ENCODE assay signal across 8 cellular contexts in the genomic region with DNA sequence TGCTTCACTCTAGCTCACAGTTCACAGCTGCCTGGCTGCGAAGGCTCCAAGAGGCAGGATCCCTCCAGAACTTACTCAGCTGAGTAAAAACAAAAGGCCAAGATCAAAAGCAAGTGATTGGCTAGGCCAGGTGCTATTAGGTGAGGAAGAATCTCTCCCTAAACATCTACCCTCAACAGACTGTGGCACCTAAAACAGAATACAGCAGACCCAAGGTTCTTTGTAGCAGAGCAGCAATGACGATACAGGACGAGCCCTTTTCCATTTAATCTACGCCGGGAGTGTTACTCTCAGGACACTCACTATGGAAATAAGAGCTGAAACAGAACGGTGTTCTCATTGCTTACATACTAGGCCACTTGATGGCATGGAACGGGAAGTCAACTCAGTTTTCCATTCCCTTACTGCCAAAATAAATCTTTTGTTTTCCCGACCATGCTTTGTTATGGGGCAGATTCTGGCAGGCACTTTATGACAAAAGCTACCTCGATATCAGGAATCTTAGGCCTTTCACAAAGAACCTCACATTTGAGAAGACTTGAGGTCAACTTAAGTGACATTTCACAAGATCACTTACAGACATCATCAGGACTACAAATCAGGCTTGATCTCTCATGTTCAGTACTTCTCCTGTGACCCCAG. TPM values are rescaled to one million over a fixed set of nuclear protein-coding genes. Genes with fewer than 3 reads are reported as not detected.
DNase-seq lines count a peak whose midpoint lies in the region; ATAC-seq and FAIRE-seq lines count a peak whose summit lies in the region.

No MANE protein-coding gene starts in this region.

- H3K4me3 ChIP-seq in HUES64 (ENCODE audit: low read length) (peak overlapping the region; percentile 94), neuronal stem cell (ENCODE audit: low read length in 2 of 2) (peak overlapping the region; percentile 77 to 97)

- H4K8ac ChIP-seq in neuronal stem cell (ENCODE audit: low read depth, low read length), result no peak overlapping the region

- no peak overlapping the region for H2BK12ac ChIP-seq in neuronal stem cell (ENCODE audit: low read length)

- no peak overlapping the region for H2BK5ac ChIP-seq in neuronal stem cell (ENCODE audit: low read length)

- H2AK5ac ChIP-seq in neuronal stem cell (ENCODE audit: low read depth, low read length), result no peak overlapping the region

- 13% methylated on average over 9 of the region's 9 CpGs for WGBS in HUES64
- WGBS in neuronal stem cell (ENCODE audit: extremely low coverage in 2 of 2, insufficient read length in 2 of 2, insufficient replicate concordance in 1 of 2), 2 donors, result no CpG with 5 or more reads among the region's 9 CpGs

- H3K14ac ChIP-seq in neuronal stem cell (ENCODE audit: low read length), result no peak overlapping the region

- H3K27me3 ChIP-seq in HUES64 (ENCODE audit: insufficient read depth, low read length) (no peaks in the 10 kb centered on the region), neuronal stem cell (ENCODE audit: control insufficient read depth in 3 of 3, insufficient read depth in 3 of 3, low read depth in 1 of 3, low read length in 3 of 3) (no peaks in the 10 kb centered on the region)

- no peak overlapping the region for H3K18ac ChIP-seq in neuronal stem cell (ENCODE audit: low read length)

- H3K23ac ChIP-seq in neuronal stem cell (ENCODE audit: low read depth, low read length, poor library complexity), result no peak overlapping the region

- peak; percentile 4 for ATAC-seq in activated CD8-positive, alpha-beta T cell treated with anti-CD3 and anti-CD28 coated beads, Interleukin-2, amount 10 ng/mL, durations not matched to agents 7 days and 5 days
- ATAC-seq in GM18867 (IDR thresholded peaks at IDR 0.05; ENCODE audit: unreplicated experiment) (no peak), GM21515 (IDR thresholded peaks at IDR 0.05; ENCODE audit: unreplicated experiment) (no peak)

- peaks cover 39% of the 10 kb centered on the region for H3K36me3 ChIP-seq in HUES64 (ENCODE audit: insufficient read depth, low read length)
- H3K36me3 ChIP-seq in neuronal stem cell (replicated peaks in 1 of 2; ENCODE audit: control insufficient read depth in 2 of 2, insufficient read depth in 2 of 2, low read length in 2 of 2), result peaks cover 6 to 41% of the 10 kb centered on the region in 2 donors

- peaks cover 17% of the 10 kb centered on the region; the same call in 1 of the 2 replicates for H3K4me1 ChIP-seq in HUES64 (ENCODE audit: insufficient read depth, low read length)
- peaks cover 7 to 10% of the 10 kb centered on the region in 2 donors for H3K4me1 ChIP-seq in neuronal stem cell (ENCODE audit: control insufficient read depth in 2 of 2, insufficient read depth in 1 of 2, low read depth in 1 of 2, low read length in 2 of 2)

- H3K9ac ChIP-seq in HUES64 (ENCODE audit: low read depth, low read length) (peak overlapping the region; percentile 97), neuronal stem cell (ENCODE audit: low read depth, low read length, poor library complexity) (no peak overlapping the region)

- CTCF ChIA-PET in activated CD8-positive, alpha-beta T cell treated with anti-CD3 and anti-CD28 coated beads, Interleukin-2, amount 10 ng/mL, durations not matched to agents 7 days and 5 days (lab: Charles Lee), result interaction anchor here (1.0 to 2.8 kb wide), 6 partner anchors 13 to 439 kb away, joined by 3 to 10 read pairs (median 6); no protein-coding TSS in a partner anchor

- H3K4me2 ChIP-seq in neuronal stem cell (ENCODE audit: insufficient read depth, low read length, poor library complexity, severe bottlenecking), result peak overlapping the region; percentile 66

- peak; percentile 36 for DNase-seq in DMS114 treated with DMSO at 0.1 percent for 48 hours (lab: John Stamatoyannopoulos, UW; ENCODE audit: unreplicated experiment)
- DNase-seq in activated CD8-positive, alpha-beta T cell treated with anti-CD3 and anti-CD28 coated beads, Interleukin-2, amount 10 ng/mL, durations not matched to agents 7 days and 5 days, result peak; percentile 25
- DNase-seq in frontal cortex (ENCODE audit: low spot score in 2 of 2), result peak; percentile 6 to 20
- DNase-seq in neuronal stem cell (ENCODE audit: low spot score), result no peak
- DNase-seq in NCI-H1930 (lab: John Stamatoyannopoulos, UW), result no peak

- no peak overlapping the region for H2BK15ac ChIP-seq in neuronal stem cell (ENCODE audit: low read length)

- H3K27me3 Mint-ChIP-seq in activated CD8-positive, alpha-beta T cell treated with anti-CD3 and anti-CD28 coated beads, Interleukin-2, amount 10 ng/mL, durations not matched to agents 7 days and 5 days (ENCODE audit: low read depth), result no peaks in the 10 kb centered on the region

- peak overlapping the region; percentile 90 for H2AFZ ChIP-seq in neuronal stem cell (ENCODE audit: low read length)

- H3K27ac Mint-ChIP-seq in activated CD8-positive, alpha-beta T cell treated with anti-CD3 and anti-CD28 coated beads, Interleukin-2, amount 10 ng/mL, durations not matched to agents 7 days and 5 days, result peak overlapping the region; percentile 98

- no peak overlapping the region for H2BK120ac ChIP-seq in neuronal stem cell (ENCODE audit: low read depth, low read length)

- H3K36me3 Mint-ChIP-seq in activated CD8-positive, alpha-beta T cell treated with anti-CD3 and anti-CD28 coated beads, Interleukin-2, amount 10 ng/mL, durations not matched to agents 7 days and 5 days (ENCODE audit: low read depth), result peaks cover 25% of the 10 kb centered on the region

- H3K79me1 ChIP-seq in neuronal stem cell (ENCODE audit: low read depth, low read length), result peaks cover 5% of the 10 kb centered on the region

- no peak overlapping the region for H4K91ac ChIP-seq in neuronal stem cell (ENCODE audit: low read depth, low read length, poor library complexity)

- H3K4me3 Mint-ChIP-seq in activated CD8-positive, alpha-beta T cell treated with anti-CD3 and anti-CD28 coated beads, Interleukin-2, amount 10 ng/mL, durations not matched to agents 7 days and 5 days, result peak overlapping the region; percentile 89

- POLR2A ChIA-PET in activated CD8-positive, alpha-beta T cell treated with anti-CD3 and anti-CD28 coated beads, Interleukin-2, amount 10 ng/mL, durations not matched to agents 7 days and 5 days (lab: Charles Lee), result interaction anchor here (0.7 to 1.4 kb wide), 6 partner anchors 10 to 165 kb away, joined by 3 to 13 read pairs (median 3); a partner anchor contains a TSS

- H3K4ac ChIP-seq in neuronal stem cell (ENCODE audit: low read length), result no peak overlapping the region

- peaks cover 60% of the 10 kb centered on the region for H3K4me1 Mint-ChIP-seq in activated CD8-positive, alpha-beta T cell treated with anti-CD3 and anti-CD28 coated beads, Interleukin-2, amount 10 ng/mL, durations not matched to agents 7 days and 5 days (ENCODE audit: low read depth)

- H3K27ac ChIP-seq in HUES64 (ENCODE audit: low read depth, low read length) (peak overlapping the region; percentile 92), neuronal stem cell (replicated peaks; ENCODE audit: low read length) (no peak overlapping the region)

- FAIRE-seq in frontal cortex (lab: Jason Lieb, UNC), result no peak

- H3K9me3 ChIP-seq in HUES64 (ENCODE audit: insufficient read depth, low read depth, low read length), result no peaks in the 10 kb centered on the region
- H3K9me3 ChIP-seq in neuronal stem cell (replicated peaks in 1 of 2; ENCODE audit: control insufficient read depth in 2 of 2, insufficient read depth in 1 of 2, low read depth in 1 of 2, low read length in 2 of 2), result no peaks in the 10 kb centered on the region

- no peaks in the 10 kb centered on the region for H3K9me3 Mint-ChIP-seq in activated CD8-positive, alpha-beta T cell treated with anti-CD3 and anti-CD28 coated beads, Interleukin-2, amount 10 ng/mL, durations not matched to agents 7 days and 5 days (ENCODE audit: insufficient read depth)

RNA-seq across cellular contexts. Expression of a gene that starts 0.8 kb away (rescaled TPM):
- polyA plus RNA-seq in HUES64 (2013, experiment 1 of 2), result 51.1 TPM
- polyA plus RNA-seq in HUES64 (2013, experiment 2 of 2), result 54.9 TPM
- total RNA-seq in activated CD8-positive, alpha-beta T cell treated with anti-CD3 and anti-CD28 coated beads, Interleukin-2, amount 10 ng/mL, durations not matched to agents 7 days and 5 days, result 10 to 100 TPM; 71.4 to 76.3 TPM
- 38.3 TPM for total RNA-seq in frontal cortex
- 45.0 TPM for polyA plus RNA-seq in neuronal stem cell (2013, experiment 1 of 2)
- polyA plus RNA-seq in neuronal stem cell (2013, experiment 2 of 2), result 45.5 TPM

Comparison
In these comparisons a context has a peak if more than half of its experiments do, and no peak if none do; other contexts are left out.
1. DNase-seq: peak in DMS114 treated with DMSO at 0.1 percent for 48 hours (single experiment), activated CD8-positive, alpha-beta T cell treated with anti-CD3 and anti-CD28 coated beads, Interleukin-2, amount 10 ng/mL, durations not matched to agents 7 days and 5 days (single experiment) and frontal cortex (2 of 2); none in neuronal stem cell (single experiment) and NCI-H1930 (0 of 2).